Comparison of ENCODE assay signal across 14 cellular contexts in the genomic region with DNA sequence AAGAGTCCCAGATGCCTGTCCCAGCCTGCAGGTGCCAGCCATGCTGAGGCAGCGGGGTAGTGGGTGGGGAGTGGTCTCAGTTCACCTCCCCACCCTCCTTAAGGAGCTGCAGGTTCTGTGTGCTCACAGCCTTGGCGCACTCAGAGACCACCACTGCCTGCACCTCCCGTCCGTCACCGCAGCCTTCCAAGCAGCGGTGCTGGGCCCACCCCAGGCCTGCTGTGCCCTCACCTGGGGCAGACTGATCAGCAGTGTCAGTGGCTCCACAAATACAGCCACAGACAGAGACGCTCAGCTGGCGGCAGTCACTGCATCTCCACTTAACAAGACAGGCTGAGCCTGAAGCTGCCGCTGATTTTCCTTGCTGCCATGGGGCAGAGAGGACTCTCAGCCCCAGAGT.
"Had no signal": no experiment of that assay in that cellular context is flagged by ENCODE, and none has a peak within 500 bp of the region (broad histone marks: within the 10 kb centered on the region; RNA-seq: fewer than 3 reads in every experiment).

No MANE protein-coding gene starts in this region.

- H3K4me1 ChIP-seq: colonic mucosa had no signal

- H3K27me3 ChIP-seq: colonic mucosa, transverse colon had no signal

- H3K27me3 Mint-ChIP-seq: activated naive CD8-positive, alpha-beta T cell treated with anti-CD3 and anti-CD28 coated beads, Interleukin-2, amount 10 ng/mL, durations not matched to agents 7 days and 5 days; effector memory CD8-positive, alpha-beta T cell; natural killer cell treated with Interleukin-12 subunit alpha and Interleukin-12 subunit beta and Interleukin-15 and Interleukin-18, amount 100 ng/mL, for 72 hours; T-cell had no signal

- H3K27ac Mint-ChIP-seq: activated CD8-positive, alpha-beta T cell treated with anti-CD3 and anti-CD28 coated beads, Interleukin-2, amount 10 ng/mL, durations not matched to agents 7 days and 5 days; activated naive CD8-positive, alpha-beta T cell treated with anti-CD3 and anti-CD28 coated beads, Interleukin-2, amount 10 ng/mL, durations not matched to agents 7 days and 5 days; natural killer cell treated with Interleukin-12 subunit alpha and Interleukin-12 subunit beta and Interleukin-15 and Interleukin-18, amount 100 ng/mL, for 72 hours; T-cell had no signal

- H3K4me3 Mint-ChIP-seq: activated CD8-positive, alpha-beta T cell treated with anti-CD3 and anti-CD28 coated beads, Interleukin-2, amount 10 ng/mL, durations not matched to agents 7 days and 5 days; activated naive CD8-positive, alpha-beta T cell treated with anti-CD3 and anti-CD28 coated beads, Interleukin-2, amount 10 ng/mL, durations not matched to agents 7 days and 5 days; effector memory CD8-positive, alpha-beta T cell; natural killer cell treated with Interleukin-12 subunit alpha and Interleukin-12 subunit beta and Interleukin-15 and Interleukin-18, amount 100 ng/mL, for 72 hours; T-cell had no signal

- H3K27ac ChIP-seq: colonic mucosa, SK-N-MC had no signal

- H3K36me3 ChIP-seq: colonic mucosa had no signal

- H3K4me3 ChIP-seq: colonic mucosa, lung, SK-N-MC, transverse colon had no signal

- H3K9me3 Mint-ChIP-seq: activated naive CD8-positive, alpha-beta T cell treated with anti-CD3 and anti-CD28 coated beads, Interleukin-2, amount 10 ng/mL, durations not matched to agents 7 days and 5 days; effector memory CD8-positive, alpha-beta T cell; natural killer cell treated with Interleukin-12 subunit alpha and Interleukin-12 subunit beta and Interleukin-15 and Interleukin-18, amount 100 ng/mL, for 72 hours; T-cell had no signal

- DNase-seq: activated CD4-positive, alpha-beta T cell treated with anti-CD3 and anti-CD28 coated beads for 4 hours; activated CD8-positive, alpha-beta memory T cell treated with anti-CD3 and anti-CD28 coated beads, Interleukin-2, amount 50 U/mL, for 48 hours; activated CD8-positive, alpha-beta T cell treated with anti-CD3 and anti-CD28 coated beads, Interleukin-2, amount 10 ng/mL, durations not matched to agents 7 days and 5 days; activated naive CD8-positive, alpha-beta T cell treated with anti-CD3 and anti-CD28 coated beads, Interleukin-2, amount 10 ng/mL, durations not matched to agents 7 days and 5 days; caudate nucleus; colonic mucosa; effector memory CD8-positive, alpha-beta T cell; left colon; T-cell; T1000; transverse colon had no signal

- H3K9me3 ChIP-seq: colonic mucosa, transverse colon had no signal

- H3K36me3 Mint-ChIP-seq: natural killer cell treated with Interleukin-12 subunit alpha and Interleukin-12 subunit beta and Interleukin-15 and Interleukin-18, amount 100 ng/mL, for 72 hours had no signal
